17 cellular contexts compared by ENCODE assay signal in genomic region chr4:26194764-26195163, GRCh38.
A peak's percentile ranks its signal among the peaks of the same experiment; 100 is the strongest.
DNase-seq lines count a peak whose midpoint lies in the region; ATAC-seq and TF ChIP-seq lines count a peak whose summit lies in the region.
"Had no signal": no experiment of that assay in that cellular context is flagged by ENCODE, and none has a peak within 500 bp of the region (broad histone marks: within the 10 kb centered on the region; RNA-seq: fewer than 3 reads in every experiment).

No MANE protein-coding gene starts in this region.

- peaks cover 63% of the 10 kb centered on the region for H3K4me1 Mint-ChIP-seq in activated CD8-positive, alpha-beta T cell treated with anti-CD3 and anti-CD28 coated beads for 36 hours (ENCODE audit: low read depth)
- H3K4me1 Mint-ChIP-seq in activated CD8-positive, alpha-beta T cell treated with anti-CD3 and anti-CD28 coated beads, Interleukin-2, amount 10 ng/mL, durations not matched to agents 7 days and 5 days (ENCODE audit: low read depth): peaks cover 54% of the 10 kb centered on the region
- H3K4me1 Mint-ChIP-seq in natural killer cell: peaks cover 29 to 39% of the 10 kb centered on the region in 2 donors

- intact Hi-C loops in activated CD8-positive, alpha-beta T cell treated with anti-CD3 and anti-CD28 coated beads for 36 hours (cut with micrococcal nuclease): no loop called here
- intact Hi-C loops in natural killer cell (cut with micrococcal nuclease): no loop called here

- H3K9me3 Mint-ChIP-seq in activated CD8-positive, alpha-beta T cell treated with anti-CD3 and anti-CD28 coated beads for 36 hours: no peaks in the 10 kb centered on the region
- H3K9me3 Mint-ChIP-seq in activated CD8-positive, alpha-beta T cell treated with anti-CD3 and anti-CD28 coated beads, Interleukin-2, amount 10 ng/mL, durations not matched to agents 7 days and 5 days (ENCODE audit: insufficient read depth): peaks cover 3% of the 10 kb centered on the region
- H3K9me3 Mint-ChIP-seq in natural killer cell: no peaks in the 10 kb centered on the region
- H3K9me3 Mint-ChIP-seq: CD8-positive, alpha-beta T cell had no signal

- no peak for ATAC-seq in activated CD8-positive, alpha-beta T cell treated with anti-CD3 and anti-CD28 coated beads for 36 hours
- ATAC-seq in activated CD8-positive, alpha-beta T cell treated with anti-CD3 and anti-CD28 coated beads, Interleukin-2, amount 10 ng/mL, durations not matched to agents 7 days and 5 days: no peak
- ATAC-seq in GM21447 (IDR thresholded peaks at IDR 0.05; ENCODE audit: unreplicated experiment): peak; percentile 42
- ATAC-seq in HG03064 (IDR thresholded peaks at IDR 0.05; ENCODE audit: low read depth, unreplicated experiment): peak; percentile 56
- no peak for ATAC-seq in natural killer cell
- ATAC-seq in HG03039 (IDR thresholded peaks at IDR 0.05; ENCODE audit: unreplicated experiment): no peak
- ATAC-seq: A549; CD8-positive, alpha-beta T cell; heart right ventricle had no signal

- DNase-seq in activated CD8-positive, alpha-beta T cell treated with anti-CD3 and anti-CD28 coated beads for 36 hours: no peak
- no peak for DNase-seq in activated CD8-positive, alpha-beta T cell treated with anti-CD3 and anti-CD28 coated beads, Interleukin-2, amount 10 ng/mL, durations not matched to agents 7 days and 5 days
- DNase-seq in natural killer cell (no peak), NCI-H2081 (lab: John Stamatoyannopoulos, UW) (no peak), HK-2 (ENCODE audit: unreplicated experiment) (no peak)
- DNase-seq: activated CD8-positive, alpha-beta memory T cell treated with anti-CD3 and anti-CD28 coated beads, Interleukin-2, amount 50 U/mL, for 4 hours; amniotic stem cell; CD8-positive, alpha-beta T cell; GOT3; heart right ventricle; KG1; NCI-H446; SK-N-SH had no signal

- CTCF ChIA-PET in activated CD8-positive, alpha-beta T cell treated with anti-CD3 and anti-CD28 coated beads for 36 hours (lab: Charles Lee): interaction anchor here (0.7 kb wide), 1 partner anchor 12 kb away, joined by 3 read pairs; no protein-coding TSS in a partner anchor
- CTCF ChIA-PET in activated CD8-positive, alpha-beta T cell treated with anti-CD3 and anti-CD28 coated beads, Interleukin-2, amount 10 ng/mL, durations not matched to agents 7 days and 5 days (lab: Charles Lee): interaction anchor here (0.9 to 3.0 kb wide), 6 partner anchors 10 to 134 kb away, joined by 3 to 15 read pairs (median 4); no protein-coding TSS in a partner anchor

- no peak overlapping the region for H3K4me3 Mint-ChIP-seq in activated CD8-positive, alpha-beta T cell treated with anti-CD3 and anti-CD28 coated beads for 36 hours
- H3K4me3 Mint-ChIP-seq in activated CD8-positive, alpha-beta T cell treated with anti-CD3 and anti-CD28 coated beads, Interleukin-2, amount 10 ng/mL, durations not matched to agents 7 days and 5 days: no peak overlapping the region
- peak overlapping the region; percentile 6 for H3K4me3 Mint-ChIP-seq in natural killer cell
- H3K4me3 Mint-ChIP-seq: CD8-positive, alpha-beta T cell had no signal

- POLR2A ChIA-PET in activated CD8-positive, alpha-beta T cell treated with anti-CD3 and anti-CD28 coated beads for 36 hours (lab: Charles Lee): interaction anchor here (1.1 to 1.5 kb wide), 4 partner anchors 18 to 125 kb away, joined by 3 to 4 read pairs (median 4); no protein-coding TSS in a partner anchor
- POLR2A ChIA-PET in activated CD8-positive, alpha-beta T cell treated with anti-CD3 and anti-CD28 coated beads, Interleukin-2, amount 10 ng/mL, durations not matched to agents 7 days and 5 days (lab: Charles Lee): interaction anchor here (1.0 to 1.1 kb wide), 2 partner anchors 124 to 131 kb away, joined by 3 read pairs; no protein-coding TSS in a partner anchor

- H3K27me3 Mint-ChIP-seq in activated CD8-positive, alpha-beta T cell treated with anti-CD3 and anti-CD28 coated beads for 36 hours: no peaks in the 10 kb centered on the region
- no peaks in the 10 kb centered on the region for H3K27me3 Mint-ChIP-seq in activated CD8-positive, alpha-beta T cell treated with anti-CD3 and anti-CD28 coated beads, Interleukin-2, amount 10 ng/mL, durations not matched to agents 7 days and 5 days (ENCODE audit: low read depth)
- H3K27me3 Mint-ChIP-seq in natural killer cell (ENCODE audit: low read depth in 2 of 2): peaks cover 5 to 15% of the 10 kb centered on the region in 2 donors

- H3K36me3 Mint-ChIP-seq in activated CD8-positive, alpha-beta T cell treated with anti-CD3 and anti-CD28 coated beads for 36 hours (ENCODE audit: low read depth): peaks cover 2% of the 10 kb centered on the region
- H3K36me3 Mint-ChIP-seq in activated CD8-positive, alpha-beta T cell treated with anti-CD3 and anti-CD28 coated beads, Interleukin-2, amount 10 ng/mL, durations not matched to agents 7 days and 5 days (ENCODE audit: low read depth): peaks cover 12% of the 10 kb centered on the region
- no peaks in the 10 kb centered on the region for H3K36me3 Mint-ChIP-seq in natural killer cell
- H3K36me3 Mint-ChIP-seq: CD8-positive, alpha-beta T cell had no signal

- peak overlapping the region; percentile 89 for H3K27ac Mint-ChIP-seq in activated CD8-positive, alpha-beta T cell treated with anti-CD3 and anti-CD28 coated beads for 36 hours
- no peak overlapping the region for H3K27ac Mint-ChIP-seq in activated CD8-positive, alpha-beta T cell treated with anti-CD3 and anti-CD28 coated beads, Interleukin-2, amount 10 ng/mL, durations not matched to agents 7 days and 5 days
- H3K27ac Mint-ChIP-seq in natural killer cell: no peak overlapping the region
- H3K27ac Mint-ChIP-seq: CD8-positive, alpha-beta T cell had no signal

- TF ChIP-seq CTCF in activated CD8-positive, alpha-beta T cell treated with anti-CD3 and anti-CD28 coated beads for 36 hours (IDR thresholded peaks at IDR 0.05): no peak
- TF ChIP-seq CTCF in natural killer cell (IDR thresholded peaks at IDR 0.05): no peak

Comparison
In these comparisons a context has a peak if more than half of its experiments do, and no peak if none do; other contexts are left out.
1. ATAC-seq: peak in GM21447 (single experiment) and HG03064 (single experiment); none in activated CD8-positive, alpha-beta T cell treated with anti-CD3 and anti-CD28 coated beads for 36 hours (single experiment), activated CD8-positive, alpha-beta T cell treated with anti-CD3 and anti-CD28 coated beads, Interleukin-2, amount 10 ng/mL, durations not matched to agents 7 days and 5 days (single experiment), natural killer cell (0 of 3) and HG03039 (single experiment).